Comparison of ENCODE assay signal across 1 cellular context in genomic region chr11:62601364-62602140, GRCh38.
TF ChIP-seq lines count a peak whose summit lies in the region.

Gene MTA2, minus strand, starts transcription at chr11:62601865. Its CDS starts 415 bp downstream, at chr11:62601450.

TF ChIP-seq in HepG2, 621 proteins besides CTCF, POLR2A, EP300 and RAD21 (continued from another document and continues in another):
- TF ChIP-seq HNF1B (CRISPR knock-in tag; IDR thresholded peaks at IDR 0.05) = 0 out of 2 replicates have a peak, but pooled peaks have one; percentile 58
- TF ChIP-seq ZMAT5 (CRISPR knock-in tag; IDR thresholded peaks at IDR 0.05; ENCODE audit: borderline replicate concordance, low read depth) = no peak
- TF ChIP-seq ZFP82 (CRISPR knock-in tag; IDR thresholded peaks at IDR 0.05; ENCODE audit: borderline replicate concordance) = peak; percentile 85; the same call in 1 of the 2 replicates
- TF ChIP-seq BCLAF1 (IDR thresholded peaks at IDR 0.05) = no peak
- peak; percentile 56; the same call in 1 of the 2 replicates for TF ChIP-seq BRD4 (CRISPR knock-in tag; IDR thresholded peaks at IDR 0.05)
- TF ChIP-seq ZBTB33 (CRISPR knock-in tag; IDR thresholded peaks at IDR 0.05) = no peak
- no peak for TF ChIP-seq ZNF281 (CRISPR knock-in tag; IDR thresholded peaks at IDR 0.05; ENCODE audit: borderline replicate concordance)
- no peak for TF ChIP-seq ZNF784 (CRISPR knock-in tag; IDR thresholded peaks at IDR 0.05; ENCODE audit: borderline replicate concordance)
- peak; percentile 81; the same call in 1 of the 2 replicates for TF ChIP-seq ZC3H13 (CRISPR knock-in tag; IDR thresholded peaks at IDR 0.05)
- peak; percentile 91 for TF ChIP-seq SPEN (CRISPR knock-in tag; IDR thresholded peaks at IDR 0.05; ENCODE audit: low read depth)
- peak; percentile 84 for TF ChIP-seq ZNF879 (CRISPR knock-in tag; IDR thresholded peaks at IDR 0.05)
- TF ChIP-seq ZFY (CRISPR knock-in tag; IDR thresholded peaks at IDR 0.05) = peak; percentile 85
- TF ChIP-seq CAMTA2 (CRISPR knock-in tag; IDR thresholded peaks at IDR 0.05; ENCODE audit: borderline replicate concordance) = no peak
- TF ChIP-seq NFYC (CRISPR knock-in tag; IDR thresholded peaks at IDR 0.05) = no peak
- no peak for TF ChIP-seq ZNF510 (CRISPR knock-in tag; IDR thresholded peaks at IDR 0.05; ENCODE audit: low read depth)
- no peak for TF ChIP-seq ETV6 (CRISPR knock-in tag; conservative IDR thresholded peaks at IDR 0.05)
- TF ChIP-seq PHF21A (CRISPR knock-in tag; IDR thresholded peaks at IDR 0.05) = no peak
- no peak for TF ChIP-seq ZSCAN21 (CRISPR knock-in tag; IDR thresholded peaks at IDR 0.05; ENCODE audit: borderline replicate concordance)
- TF ChIP-seq TFDP1 (CRISPR knock-in tag; IDR thresholded peaks at IDR 0.05; ENCODE audit: borderline replicate concordance) = peak; percentile 49; the same call in 1 of the 2 replicates
- no peak for TF ChIP-seq KDM3A (CRISPR knock-in tag; IDR thresholded peaks at IDR 0.05; ENCODE audit: low read depth)
- no peak for TF ChIP-seq ZNF24 (IDR thresholded peaks at IDR 0.05)
- no peak for TF ChIP-seq ZFAT (CRISPR knock-in tag; conservative IDR thresholded peaks at IDR 0.05)
- peak; percentile 79 for TF ChIP-seq GABPB1 (CRISPR knock-in tag; IDR thresholded peaks at IDR 0.05)
- TF ChIP-seq SP2 (CRISPR knock-in tag; IDR thresholded peaks at IDR 0.05) = no peak
- TF ChIP-seq JUND (CRISPR knock-in tag; IDR thresholded peaks at IDR 0.05) = no peak
- peak; percentile 73; the same call in 1 of the 2 replicates for TF ChIP-seq MIER3 (CRISPR knock-in tag; IDR thresholded peaks at IDR 0.05; ENCODE audit: borderline replicate concordance)
- TF ChIP-seq TBL1XR1 (IDR thresholded peaks at IDR 0.05; ENCODE audit: borderline replicate concordance, low read length, partially characterized antibody) = peak; percentile 49
- TF ChIP-seq ZNF772 (CRISPR knock-in tag; IDR thresholded peaks at IDR 0.05) = 0 out of 2 replicates have a peak, but pooled peaks have one; percentile 14
- TF ChIP-seq ZBTB2 (CRISPR knock-in tag; IDR thresholded peaks at IDR 0.05; ENCODE audit: low read depth) = peak; percentile 63; the same call in 1 of the 2 replicates
- TF ChIP-seq MYC (CRISPR knock-in tag; IDR thresholded peaks at IDR 0.05; ENCODE audit: borderline replicate concordance) = peak; percentile 66
- peak; percentile 62; the same call in 1 of the 2 replicates for TF ChIP-seq ZNF331 (CRISPR knock-in tag; IDR thresholded peaks at IDR 0.05)
- TF ChIP-seq KLF16 (CRISPR knock-in tag; IDR thresholded peaks at IDR 0.05) = peak in 1 of 2 experiments; percentile 75; a peak in 1 of 4 replicates
- TF ChIP-seq HDAC1 (CRISPR knock-in tag; IDR thresholded peaks at IDR 0.05) = peak; percentile 81
- no peak for TF ChIP-seq FUBP1 (CRISPR knock-in tag; IDR thresholded peaks at IDR 0.05; ENCODE audit: borderline replicate concordance)
- peak; percentile 14; the same call in 1 of the 2 replicates for TF ChIP-seq ZNF768 (CRISPR knock-in tag; IDR thresholded peaks at IDR 0.05)
- TF ChIP-seq KAT7 (CRISPR knock-in tag; IDR thresholded peaks at IDR 0.05; ENCODE audit: borderline replicate concordance) = peak; percentile 53; the same call in 1 of the 2 replicates
- no peak for TF ChIP-seq CENPBD1 (CRISPR knock-in tag; IDR thresholded peaks at IDR 0.05; ENCODE audit: borderline replicate concordance, low read depth)
- no peak for TF ChIP-seq TCF12 (IDR thresholded peaks at IDR 0.05)
- no peak for TF ChIP-seq TCF12 (CRISPR knock-in tag; IDR thresholded peaks at IDR 0.05)
- peak; percentile 57 for TF ChIP-seq SP4 (CRISPR knock-in tag; IDR thresholded peaks at IDR 0.05)
- peak; percentile 79; the same call in 1 of the 2 replicates for TF ChIP-seq ZNF564 (CRISPR knock-in tag; IDR thresholded peaks at IDR 0.05)
- no peak for TF ChIP-seq ZBED4 (CRISPR knock-in tag; IDR thresholded peaks at IDR 0.05; ENCODE audit: borderline replicate concordance)
- no peak for TF ChIP-seq KDM5A (IDR thresholded peaks at IDR 0.05; ENCODE audit: borderline replicate concordance, low read length)
